Comparison of ENCODE assay signal across 1 cellular context in the genomic region with DNA sequence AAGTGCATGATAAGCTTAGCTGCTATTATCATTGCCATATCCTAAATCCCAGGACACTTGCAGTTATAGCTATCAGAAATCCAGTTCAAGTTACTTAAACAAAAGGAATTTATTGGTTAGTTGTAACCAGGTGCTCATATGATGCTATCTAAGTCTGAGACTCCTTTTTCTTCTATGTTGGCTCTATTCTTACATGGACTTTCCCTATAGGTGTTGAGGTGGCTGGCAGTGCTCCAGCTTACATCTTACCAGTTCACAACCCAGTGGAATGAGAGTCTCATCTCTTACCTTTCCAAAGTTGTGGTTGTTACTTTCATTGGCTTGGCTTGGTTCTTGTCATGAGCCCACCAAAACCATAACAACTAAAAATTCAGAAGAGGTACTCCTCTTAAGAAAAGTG.
TF ChIP-seq lines count a peak whose summit lies in the region.

No MANE protein-coding gene starts in this region.

TF ChIP-seq in GM12878, 131 proteins besides CTCF, POLR2A, EP300 and RAD21 (continued from another document):
- no peak for TF ChIP-seq SPI1 (IDR thresholded peaks at IDR 0.05; ENCODE audit: borderline replicate concordance, insufficient read depth, low read depth, low read length)
